28 cellular contexts compared by ENCODE assay signal in the genomic region with DNA sequence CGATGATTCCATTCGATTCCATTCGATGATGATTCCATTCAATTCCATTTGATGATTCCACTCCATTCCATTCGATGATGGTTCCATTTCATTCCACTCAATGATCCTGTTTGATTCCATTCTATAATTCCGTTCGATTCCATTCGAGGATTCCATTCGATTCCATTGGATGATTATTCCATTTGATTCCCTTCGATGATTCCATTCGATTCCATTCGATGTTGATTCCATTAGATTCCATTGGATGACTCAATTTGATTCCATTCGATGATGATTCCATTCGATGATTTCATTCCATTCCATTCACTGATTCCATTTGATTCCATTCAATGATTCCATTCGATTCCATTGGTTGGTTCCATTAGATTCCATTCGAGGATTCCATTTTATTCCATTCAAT.
"Had no signal": no experiment of that assay in that cellular context is flagged by ENCODE, and none has a peak within 500 bp of the region (broad histone marks: within the 10 kb centered on the region; RNA-seq: fewer than 3 reads in every experiment).

No MANE protein-coding gene starts in this region.

- H3K27me3 ChIP-seq: neutrophil, pancreas, right lobe of liver, sigmoid colon, stomach, thyroid gland, tibial nerve, upper lobe of left lung, vagina had no signal

- H3K4me1 Mint-ChIP-seq: naive thymus-derived CD4-positive, alpha-beta T cell; nephron progenitor cell; neural crest cell; stimulated activated effector memory CD8-positive, alpha-beta T cell treated with anti-CD3 and anti-CD28 coated beads, Interleukin-12 subunit alpha, Interleukin-12 subunit beta, amount 100 ng/mL, for 72 hours; stimulated activated naive B cell treated with anti-CD40 and anti-IgM and Interleukin-4, amounts not matched to agents 10 μg/mL and 1 μg/mL and 100 μg/mL, for 72 hours had no signal

- H3K27me3 Mint-ChIP-seq: naive thymus-derived CD4-positive, alpha-beta T cell; stimulated activated naive CD8-positive, alpha-beta T cell treated with anti-CD3 and anti-CD28 coated beads, Interleukin-15, Interleukin-2, amounts not matched to agents 100 ng/mL and 50 ng/mL, for 24 hours had no signal

- ATAC-seq: naive thymus-derived CD4-positive, alpha-beta T cell; natural killer cell treated with Interleukin-12 subunit alpha and Interleukin-12 subunit beta and Interleukin-15 and Interleukin-18, amount 100 ng/mL, for 72 hours; pancreas; psoas muscle; right cardiac atrium; right lobe of liver; stimulated activated effector memory CD8-positive, alpha-beta T cell treated with anti-CD3 and anti-CD28 coated beads, Interleukin-12 subunit alpha, Interleukin-12 subunit beta, amount 100 ng/mL, for 72 hours; stimulated activated naive B cell treated with anti-CD40 and anti-IgM and Interleukin-4, amounts not matched to agents 10 μg/mL and 1 μg/mL and 100 μg/mL, for 72 hours had no signal

- FAIRE-seq: pancreas, small intestine, urothelium cell line had no signal

- H3K36me3 ChIP-seq: neutrophil, pancreas, right lobe of liver, sigmoid colon, stomach, thoracic aorta, thyroid gland, tibial nerve, upper lobe of left lung, vagina had no signal

- DNase-seq: naive thymus-derived CD4-positive, alpha-beta T cell; nephron progenitor cell; nucleus accumbens; pancreas; psoas muscle; right cardiac atrium; right lobe of liver; sigmoid colon; small intestine; stimulated activated CD4-positive, alpha-beta T cell treated with anti-CD3 and anti-CD28 coated beads, Interleukin-15, amount 100 ng/mL, for 24 hours; stimulated activated CD4-positive, alpha-beta T cell treated with anti-CD3 and anti-CD28 coated beads, Interleukin-2, amount 100 ng/mL, for 24 hours; stimulated activated CD4-positive, alpha-beta T cell treated with anti-CD3 and anti-CD28 coated beads, Interleukin-2, amount 100 ng/mL, for 48 hours; stimulated activated CD4-positive, alpha-beta T cell treated with anti-CD3 and anti-CD28 coated beads, Interleukin-4, amount 100 ng/mL, for 24 hours; stimulated activated naive B cell treated with anti-CD40 and anti-IgM and Interleukin-4, amounts not matched to agents 10 μg/mL and 1 μg/mL and 100 μg/mL, for 72 hours; stimulated activated naive CD4-positive, alpha-beta T cell treated with Interleukin-2 at 50 U/mL for 16 hours; stomach; thyroid gland; trophoblast cell; upper lobe of left lung had no signal

- H3K4me3 ChIP-seq: pancreas, psoas muscle, right lobe of liver, sigmoid colon, stomach, thoracic aorta, thyroid gland, tibial nerve, upper lobe of left lung, vagina had no signal

- H3K4me1 ChIP-seq: pancreas, psoas muscle, right lobe of liver, sigmoid colon, stomach, thyroid gland, tibial nerve, upper lobe of left lung, vagina had no signal

- H3K27ac Mint-ChIP-seq: naive thymus-derived CD4-positive, alpha-beta T cell; natural killer cell treated with Interleukin-12 subunit alpha and Interleukin-12 subunit beta and Interleukin-15 and Interleukin-18, amount 100 ng/mL, for 72 hours; nephron progenitor cell; stimulated activated effector memory CD8-positive, alpha-beta T cell treated with anti-CD3 and anti-CD28 coated beads, Interleukin-12 subunit alpha, Interleukin-12 subunit beta, amount 100 ng/mL, for 72 hours; stimulated activated naive B cell treated with anti-CD40 and anti-IgM and Interleukin-4, amounts not matched to agents 10 μg/mL and 1 μg/mL and 100 μg/mL, for 72 hours; stimulated activated naive CD8-positive, alpha-beta T cell treated with anti-CD3 and anti-CD28 coated beads, Interleukin-15, Interleukin-2, amounts not matched to agents 100 ng/mL and 50 ng/mL, for 24 hours had no signal

- H3K27ac ChIP-seq: neutrophil, pancreas, psoas muscle, right lobe of liver, sigmoid colon, stomach, thoracic aorta, thyroid gland, tibial nerve, upper lobe of left lung, vagina had no signal

- H3K4me3 Mint-ChIP-seq: naive thymus-derived CD4-positive, alpha-beta T cell; natural killer cell treated with Interleukin-12 subunit alpha and Interleukin-12 subunit beta and Interleukin-15 and Interleukin-18, amount 100 ng/mL, for 72 hours; nephron progenitor cell; neural crest cell; stimulated activated effector memory CD8-positive, alpha-beta T cell treated with anti-CD3 and anti-CD28 coated beads, Interleukin-12 subunit alpha, Interleukin-12 subunit beta, amount 100 ng/mL, for 72 hours; stimulated activated naive B cell treated with anti-CD40 and anti-IgM and Interleukin-4, amounts not matched to agents 10 μg/mL and 1 μg/mL and 100 μg/mL, for 72 hours; stimulated activated naive CD8-positive, alpha-beta T cell treated with anti-CD3 and anti-CD28 coated beads, Interleukin-15, Interleukin-2, amounts not matched to agents 100 ng/mL and 50 ng/mL, for 24 hours had no signal

- H3K36me3 Mint-ChIP-seq: stimulated activated effector memory CD8-positive, alpha-beta T cell treated with anti-CD3 and anti-CD28 coated beads, Interleukin-12 subunit alpha, Interleukin-12 subunit beta, amount 100 ng/mL, for 72 hours had no signal
